Comparison of ENCODE assay signal across 23 cellular contexts in genomic region chr7:25901658-25902057, GRCh38.
"Had no signal": no experiment of that assay in that cellular context is flagged by ENCODE, and none has a peak within 500 bp of the region (broad histone marks: within the 10 kb centered on the region; RNA-seq: fewer than 3 reads in every experiment).

No MANE protein-coding gene starts in this region.

- DNase-seq: activated CD4-positive, alpha-beta T cell treated with anti-CD3 and anti-CD28 coated beads for 4 hours; activated CD4-positive, alpha-beta T cell treated with anti-CD3 and anti-CD28 coated beads, Interleukin-2, amount 50 U/mL, for 4 hours; activated CD8-positive, alpha-beta memory T cell treated with anti-CD3 and anti-CD28 coated beads, Interleukin-2, amount 10 ng/mL, durations not matched to agents 7 days and 5 days; activated CD8-positive, alpha-beta T cell treated with anti-CD3 and anti-CD28 coated beads, Interleukin-2, amount 10 ng/mL, durations not matched to agents 7 days and 5 days; activated effector memory CD4-positive, alpha-beta T cell treated with anti-CD3 and anti-CD28 coated beads, Interleukin-2, amount 50 U/mL, for 16 hours; activated naive CD4-positive, alpha-beta T cell treated with Interleukin-2 at 50 U/mL for 16 hours; activated naive CD8-positive, alpha-beta T cell treated with anti-CD3 and anti-CD28 coated beads for 36 hours; activated T-cell treated with anti-CD3 and anti-CD28 coated beads, Interleukin-2, amount 50 U/mL, for 4 hours; anterior cingulate cortex; caudate nucleus; IMR-90; KG1; MV-4-11; NCI-H1092 treated with DMSO at 0.1 percent for 48 hours; NCI-H1417 treated with DMSO at 0.1 percent for 48 hours; NCI-H1694; NCI-H2029; NCI-H510A treated with DMSO at 0.1 percent for 48 hours; PC-9; SHP77 treated with DMSO at 0.1 percent for 48 hours; T-helper 17 cell; T-helper 9 cell; WERI-Rb-1 had no signal

- H3K4me3 ChIP-seq: PC-9 had no signal

- H3K36me3 ChIP-seq: WERI-Rb-1 had no signal

- H3K4me2 ChIP-seq: PC-9 had no signal

- H3K27ac ChIP-seq: PC-9, WERI-Rb-1 had no signal

- H2AFZ ChIP-seq: PC-9 had no signal

- ATAC-seq: activated CD8-positive, alpha-beta memory T cell treated with anti-CD3 and anti-CD28 coated beads, Interleukin-2, amount 10 ng/mL, durations not matched to agents 7 days and 5 days; activated CD8-positive, alpha-beta T cell treated with anti-CD3 and anti-CD28 coated beads, Interleukin-2, amount 10 ng/mL, durations not matched to agents 7 days and 5 days; activated T-cell treated with anti-CD3 and anti-CD28 coated beads, Interleukin-2, amount 50 U/mL, for 4 hours; T-helper 17 cell had no signal
